Comparison of ENCODE assay signal across 18 cellular contexts in genomic region chr17:33873218-33873617, GRCh38.
DNase-seq lines count a peak whose midpoint lies in the region; FAIRE-seq and TF ChIP-seq lines count a peak whose summit lies in the region.
"Had no signal": no experiment of that assay in that cellular context is flagged by ENCODE, and none has a peak within 500 bp of the region (broad histone marks: within the 10 kb centered on the region; RNA-seq: fewer than 3 reads in every experiment).

No MANE protein-coding gene starts in this region.

- H3K79me2 ChIP-seq in astrocyte (ENCODE audit: insufficient read depth, low read length) (no peaks in the 10 kb centered on the region), mesendoderm (ENCODE audit: control insufficient read depth, insufficient read depth, low read length) (no peaks in the 10 kb centered on the region)

- no peak for FAIRE-seq in astrocyte (lab: Jason Lieb, UNC)
- FAIRE-seq: A204.1, D721Med, GM12891, GM19239, H1 had no signal

- H3K4me3 Mint-ChIP-seq in astrocyte (ENCODE audit: unreplicated experiment) (no peak overlapping the region), Calu3 (ENCODE audit: low read depth, unreplicated experiment) (no peak overlapping the region)
- H3K4me3 Mint-ChIP-seq: B cell; CD4-positive, alpha-beta T cell; HFFc6 had no signal

- no peak overlapping the region for H4K8ac ChIP-seq in mesendoderm (ENCODE audit: low read depth, low read length)

- H3K4me3 ChIP-seq in astrocyte (ENCODE audit: insufficient read depth, low read depth, low read length) (no peak overlapping the region), mesendoderm (ENCODE audit: low read length) (no peak overlapping the region)

- H3K27ac ChIP-seq in astrocyte (ENCODE audit: low read depth, low read length) (no peak overlapping the region), mesendoderm (ENCODE audit: low read depth, low read length) (no peak overlapping the region)

- no peaks in the 10 kb centered on the region for H3K4me1 ChIP-seq in astrocyte (ENCODE audit: insufficient read depth, low read length)
- H3K4me1 ChIP-seq in mesendoderm (ENCODE audit: control insufficient read depth, low read depth, low read length) = no peaks in the 10 kb centered on the region

- H2BK5ac ChIP-seq in mesendoderm (ENCODE audit: low read length) = no peak overlapping the region

- H3K27me3 ChIP-seq in astrocyte (ENCODE audit: insufficient read depth, low read length) (no peaks in the 10 kb centered on the region), mesendoderm (ENCODE audit: insufficient read depth, low read length, poor library complexity) (no peaks in the 10 kb centered on the region)

- no peaks in the 10 kb centered on the region for H3K9me3 ChIP-seq in astrocyte (ENCODE audit: insufficient read depth, low read depth, low read length)

- no peak overlapping the region for H3K4me2 ChIP-seq in astrocyte (ENCODE audit: low read length)
- H3K4me2 ChIP-seq in mesendoderm (ENCODE audit: low read length) = no peak overlapping the region

- H2BK15ac ChIP-seq in mesendoderm (replicated peaks; ENCODE audit: low read depth) = no peak overlapping the region

- no peak overlapping the region for H3K18ac ChIP-seq in mesendoderm (ENCODE audit: low read length)

- no peak overlapping the region for H3K9ac ChIP-seq in astrocyte (ENCODE audit: low read length)
- no peak overlapping the region for H3K9ac ChIP-seq in mesendoderm (ENCODE audit: low read length)

- intact Hi-C loops in Calu3 (cut with micrococcal nuclease; ENCODE audit: unreplicated experiment) = no loop called here

- H3K36me3 ChIP-seq in astrocyte (ENCODE audit: insufficient read depth, low read length) (no peaks in the 10 kb centered on the region), mesendoderm (ENCODE audit: control insufficient read depth, insufficient read depth, low read length) (no peaks in the 10 kb centered on the region)

- no peak overlapping the region for H2BK120ac ChIP-seq in mesendoderm (ENCODE audit: low read depth, low read length)

- no CpG with 5 or more reads among the region's 2 CpGs for WGBS in mesendoderm (ENCODE audit: extremely low coverage, insufficient coverage, low lambda C conversion rate)

- H3K56ac ChIP-seq in mesendoderm (ENCODE audit: low read length) = no peak overlapping the region

- H3K4me1 Mint-ChIP-seq in astrocyte (ENCODE audit: low read depth, unreplicated experiment) (peaks cover 19% of the 10 kb centered on the region), Calu3 (ENCODE audit: low read depth, unreplicated experiment) (no peaks in the 10 kb centered on the region)
- H3K4me1 Mint-ChIP-seq: B cell had no signal

- H3K27me3 Mint-ChIP-seq in astrocyte (ENCODE audit: low read depth, unreplicated experiment) (peaks cover 4% of the 10 kb centered on the region), Calu3 (ENCODE audit: unreplicated experiment) (peaks cover 71% of the 10 kb centered on the region)

- H3K27ac Mint-ChIP-seq in astrocyte (ENCODE audit: unreplicated experiment) (peak overlapping the region; percentile 43), Calu3 (ENCODE audit: unreplicated experiment) (no peak overlapping the region)
- H3K27ac Mint-ChIP-seq: B cell; CD4-positive, alpha-beta T cell; HFFc6 had no signal

- H3K23ac ChIP-seq in mesendoderm (ENCODE audit: low read length) = no peak overlapping the region

- TF ChIP-seq CTCF in astrocyte (IDR thresholded peaks at IDR 0.05; ENCODE audit: insufficient read depth, low read depth, low read length) = no peak
- TF ChIP-seq CTCF in Calu3 (IDR thresholded peaks at IDR 0.05; ENCODE audit: unreplicated experiment) = no peak

- DNase-seq in Daoy (ENCODE audit: low read depth) (peak; percentile 69), MV-4-11 (lab: John Stamatoyannopoulos, UW) (peak; percentile 74), astrocyte (ENCODE audit: low read depth) (peak; percentile 19), mesendoderm (peak; percentile 30), SKM-1 treated with dmso at 0.1 percent for 144 hours (lab: John Stamatoyannopoulos, UW; ENCODE audit: unreplicated experiment) (no peak), Calu3 (no peak), RPMI8226 (no peak), NCI-H1694 (lab: John Stamatoyannopoulos, UW) (no peak)
- DNase-seq: C1 segment of cervical spinal cord; CD4-positive, alpha-beta T cell; HCEC 1CT; HFFc6 had no signal

- CTCF ChIA-PET in Calu3 (lab: Charles Lee) = no interaction called here

- no peak overlapping the region for H2AK5ac ChIP-seq in mesendoderm (ENCODE audit: low read length)

- no peaks in the 10 kb centered on the region for H3K79me1 ChIP-seq in mesendoderm (ENCODE audit: low read length)

- H4K5ac ChIP-seq in mesendoderm (ENCODE audit: low read length) = no peak overlapping the region

- BruUV-seq in Calu3 (replicated peaks; lab: Mats Ljungman, UMichigan) = no TSS peak

- H3K36me3 Mint-ChIP-seq in astrocyte (ENCODE audit: low read depth, unreplicated experiment) = no peaks in the 10 kb centered on the region
- no peaks in the 10 kb centered on the region for H3K36me3 Mint-ChIP-seq in Calu3 (ENCODE audit: insufficient read depth, unreplicated experiment)

- H4K20me1 ChIP-seq in astrocyte (ENCODE audit: insufficient read depth, low read length) = no peaks in the 10 kb centered on the region

- no peak overlapping the region for H3K4ac ChIP-seq in mesendoderm (ENCODE audit: low read depth, low read length)

- H3K9me3 Mint-ChIP-seq in astrocyte (ENCODE audit: unreplicated experiment) (peaks cover 4% of the 10 kb centered on the region), Calu3 (ENCODE audit: low read depth, unreplicated experiment) (peaks cover 2% of the 10 kb centered on the region)
- H3K9me3 Mint-ChIP-seq: CD4-positive, alpha-beta T cell had no signal

- H2AFZ ChIP-seq in astrocyte (ENCODE audit: low read depth, low read length) = no peak overlapping the region

Comparison
In these comparisons a context has a peak if more than half of its experiments do, and no peak if none do; other contexts are left out.
1. DNase-seq: peak in Daoy (single experiment), MV-4-11 (single experiment), astrocyte (single experiment) and mesendoderm (single experiment); none in SKM-1 treated with dmso at 0.1 percent for 144 hours (single experiment), Calu3 (single experiment), RPMI8226 (single experiment) and NCI-H1694 (single experiment).